In genomic region chr11:11976476-11977187, GRCh38 we compare ENCODE assay signal across 11 cellular contexts. TPM values are rescaled to one million over a fixed set of nuclear protein-coding genes. Genes with fewer than 3 reads are reported as not detected.
A peak's percentile ranks its signal among the peaks of the same experiment; 100 is the strongest.
DNase-seq lines count a peak whose midpoint lies in the region; ATAC-seq and TF ChIP-seq lines count a peak whose summit lies in the region.
"Had no signal": no experiment of that assay in that cellular context is flagged by ENCODE, and none has a peak within 500 bp of the region (broad histone marks: within the 10 kb centered on the region; RNA-seq: fewer than 3 reads in every experiment).

No MANE protein-coding gene starts in this region.

- no peaks in the 10 kb centered on the region for H3K9me3 Mint-ChIP-seq in chondrocyte (ENCODE audit: low read depth)

- H3K4me2 ChIP-seq in Karpas-422 (ENCODE audit: low read depth, low read length, poor library complexity, severe bottlenecking) = no peak overlapping the region

- H3K9me3 ChIP-seq in MG63 = peaks cover 7% of the 10 kb centered on the region
- H3K9me3 ChIP-seq in stomach smooth muscle (ENCODE audit: control insufficient read depth in 2 of 2, low read length in 2 of 2) = no peaks in the 10 kb centered on the region
- H3K9me3 ChIP-seq in Karpas-422 (ENCODE audit: low read length) = no peaks in the 10 kb centered on the region
- H3K9me3 ChIP-seq in thyroid gland = no peaks in the 10 kb centered on the region

- ATAC-seq in left lobe of liver = peak; percentile 86
- ATAC-seq in HG03280 (IDR thresholded peaks at IDR 0.05; ENCODE audit: unreplicated experiment) = no peak
- ATAC-seq: activated CD8-positive, alpha-beta T cell treated with anti-CD3 and anti-CD28 coated beads, Interleukin-2, amount 10 ng/mL, durations not matched to agents 7 days and 5 days had no signal

- no peak for TF ChIP-seq CTCF in chondrocyte (IDR thresholded peaks at IDR 0.05)
- no peak for TF ChIP-seq CTCF in thyroid gland (IDR thresholded peaks at IDR 0.05)

- H3K4me1 ChIP-seq in stomach smooth muscle (ENCODE audit: control insufficient read depth, insufficient read depth, low read length) = peaks cover 94% of the 10 kb centered on the region
- H3K4me1 ChIP-seq in Karpas-422 (ENCODE audit: low read length) = no peaks in the 10 kb centered on the region
- H3K4me1 ChIP-seq in thyroid gland = peaks cover 9 to 59% of the 10 kb centered on the region in 2 donors

- peak overlapping the region; percentile 98 for H3K27ac Mint-ChIP-seq in chondrocyte (ENCODE audit: unreplicated experiment)
- H3K27ac Mint-ChIP-seq: activated CD8-positive, alpha-beta T cell treated with anti-CD3 and anti-CD28 coated beads, Interleukin-2, amount 10 ng/mL, durations not matched to agents 7 days and 5 days had no signal

- no peak overlapping the region for H3K4me3 ChIP-seq in MG63
- H3K4me3 ChIP-seq in stomach smooth muscle (ENCODE audit: low read length in 2 of 2) = peak overlapping the region in 1 of 2 donors; percentile 47
- no peak overlapping the region for H3K4me3 ChIP-seq in Karpas-422 (ENCODE audit: low read length)
- H3K4me3 ChIP-seq in thyroid gland (replicated peaks in 1 of 3) = no peak overlapping the region

- H3K27ac ChIP-seq in stomach smooth muscle (ENCODE audit: low read length) (peak overlapping the region; percentile 76), Karpas-422 (ENCODE audit: low read length) (no peak overlapping the region), thyroid gland (peak overlapping the region in 1 of 3 donors; percentile 36)

- H3K36me3 Mint-ChIP-seq in chondrocyte (ENCODE audit: low read depth) = peaks cover 6% of the 10 kb centered on the region

- H3K79me2 ChIP-seq in Karpas-422 (ENCODE audit: low read length) = no peaks in the 10 kb centered on the region

- H3K9me2 ChIP-seq in Karpas-422 (replicated peaks; ENCODE audit: insufficient read depth, low read length) = no peaks in the 10 kb centered on the region

- H3K36me3 ChIP-seq in MG63 (peaks cover 64% of the 10 kb centered on the region), stomach smooth muscle (ENCODE audit: control insufficient read depth in 2 of 2, insufficient read depth in 2 of 2, low read length in 2 of 2) (peaks cover 0 to 2% of the 10 kb centered on the region in 2 donors), Karpas-422 (ENCODE audit: insufficient read depth, low read length) (no peaks in the 10 kb centered on the region), thyroid gland (no peaks in the 10 kb centered on the region)

- no peaks in the 10 kb centered on the region for H4K20me1 ChIP-seq in Karpas-422 (ENCODE audit: insufficient read depth, low read depth, low read length)

- H3K27me3 ChIP-seq in MG63 = no peaks in the 10 kb centered on the region
- no peaks in the 10 kb centered on the region for H3K27me3 ChIP-seq in stomach smooth muscle (ENCODE audit: control insufficient read depth in 1 of 2, insufficient read depth in 2 of 2, low read length in 2 of 2)
- H3K27me3 ChIP-seq in Karpas-422 (ENCODE audit: low read length) = no peaks in the 10 kb centered on the region
- H3K27me3 ChIP-seq in thyroid gland = no peaks in the 10 kb centered on the region

- DNase-seq in MG63 = peak; percentile 82
- no peak for DNase-seq in chondrocyte (ENCODE audit: low spot score)
- DNase-seq in left lobe of liver (ENCODE audit: low spot score) = peak; percentile 96
- no peak for DNase-seq in Karpas-422
- no peak for DNase-seq in activated CD4-positive, CD25-positive, alpha-beta regulatory T cell treated with anti-CD3 and anti-CD28 coated beads, Interleukin-2, amount 50 U/mL, for 72 hours
- DNase-seq in thyroid gland = no peak
- DNase-seq: activated CD8-positive, alpha-beta T cell treated with anti-CD3 and anti-CD28 coated beads, Interleukin-2, amount 10 ng/mL, durations not matched to agents 7 days and 5 days; cerebellar nuclear complex; NCI-H1105 treated with DMSO at 0.1 percent for 48 hours had no signal

- H2AFZ ChIP-seq in Karpas-422 (ENCODE audit: low read length) = no peak overlapping the region

- H3K4me3 Mint-ChIP-seq in chondrocyte (ENCODE audit: unreplicated experiment) = peak overlapping the region; percentile 40
- H3K4me3 Mint-ChIP-seq: activated CD8-positive, alpha-beta T cell treated with anti-CD3 and anti-CD28 coated beads, Interleukin-2, amount 10 ng/mL, durations not matched to agents 7 days and 5 days had no signal

- intact Hi-C loops in thyroid gland (cut with DNase I) = no loop called here

- 61 to 64% methylated on average over 7 of the region's 7 CpGs for WGBS in thyroid gland, 2 donors

- TF ChIP-seq POLR2A in thyroid gland (IDR thresholded peaks at IDR 0.05) = no peak

- H3K4me1 Mint-ChIP-seq in chondrocyte (ENCODE audit: low read depth) = peaks cover 98% of the 10 kb centered on the region

- H3K27me3 Mint-ChIP-seq in chondrocyte (ENCODE audit: low read depth) = no peaks in the 10 kb centered on the region

- peak overlapping the region; percentile 12 to 21 for H3K9ac ChIP-seq in stomach smooth muscle (ENCODE audit: low read length in 2 of 2)
- no peak overlapping the region for H3K9ac ChIP-seq in Karpas-422 (ENCODE audit: low read length)

RNA-seq across cellular contexts. Expression of gene DKK3, which starts 31.8 kb away (rescaled TPM):
- total RNA-seq in MG63 (2014; rRNA removed; shearing (Covaris generic); ENCODE audit: low replicate concordance) = 228 and 269 TPM in 2 replicates
- 575 to 655 TPM (median 579 TPM) in 3 replicates for total RNA-seq in chondrocyte
- total RNA-seq in left lobe of liver = 5.5 TPM
- not detected in 2 replicates for total RNA-seq in Karpas-422 (2014; rRNA removed; shearing (Covaris generic); ENCODE audit: low replicate concordance)
- 10 to 100 TPM; 15.1 to 72.0 (median 27.3) TPM for total RNA-seq in thyroid gland

Comparison
In these comparisons a context has a peak if more than half of its experiments do, and no peak if none do; other contexts are left out.
1. DNase-seq: peak in MG63 (single experiment) and left lobe of liver (single experiment); none in chondrocyte (single experiment), Karpas-422 (single experiment), activated CD4-positive, CD25-positive, alpha-beta regulatory T cell treated with anti-CD3 and anti-CD28 coated beads, Interleukin-2, amount 50 U/mL, for 72 hours (single experiment) and thyroid gland (0 of 2).